ENCODE assay signal across 8 cellular contexts in genomic region chr2:153478289-153479261, GRCh38. TPM values are rescaled to one million over a fixed set of nuclear protein-coding genes. Genes with fewer than 3 reads are reported as not detected.
DNase-seq lines count a peak whose midpoint lies in the region; ATAC-seq, FAIRE-seq and TF ChIP-seq lines count a peak whose summit lies in the region.

Gene RPRM, minus strand, starts transcription at chr2:153478762. Its CDS starts 197 bp downstream, at chr2:153478565.

- H3K27me3 ChIP-seq in A673 (replicated peaks; ENCODE audit: insufficient read depth, low read depth, low read length, poor library complexity) (peaks cover 82% of the 10 kb centered on the region), H1 (replicated peaks in 1 of 4; ENCODE audit: control insufficient read depth in 3 of 4, extremely low read depth in 1 of 4, insufficient read depth in 3 of 4, low read length in 3 of 4) (peaks cover 0 to 10% (median 6%) of the 10 kb centered on the region in 4 experiments; a peak in 4 of 7 replicates)

- H2BK12ac ChIP-seq in H1 (ENCODE audit: low read depth, low read length): peak within 1 kb of the TSS; percentile 95

- H3K4me1 ChIP-seq in A673 (ENCODE audit: insufficient read depth, low read length, poor library complexity, severe bottlenecking) (peaks cover 18% of the 10 kb centered on the region), H1 (replicated peaks in 1 of 4; ENCODE audit: control insufficient read depth in 3 of 4, insufficient read depth in 4 of 4, low read length in 3 of 4) (peaks cover 7 to 13% (median 11%) of the 10 kb centered on the region in 4 experiments)

- H3K56ac ChIP-seq in H1 (replicated peaks; ENCODE audit: insufficient read length, low read depth, low read length): peak within 1 kb of the TSS; percentile 27

- 4% methylated on average over 58 of the region's 93 CpGs; no CpG with 5 or more reads in 1 of the 2 experiments for whole genome bisulfite sequencing in H1 (ENCODE audit: extremely low coverage in 1 of 2, insufficient coverage in 1 of 2, insufficient read length in 1 of 2, insufficient replicate concordance in 2 of 2, low coverage in 1 of 2, low lambda C conversion rate in 2 of 2, missing lambda C conversion rate in 1 of 2), 2 experiments

- 0 out of 2 replicates have a peak within 1 kb of the TSS, but pooled peaks have one; percentile 1 for H2AK5ac ChIP-seq in H1 (ENCODE audit: low read depth, low read length)

- H3K4me3 ChIP-seq in A673 (ENCODE audit: low read depth, low read length, poor library complexity, severe bottlenecking): peak within 1 kb of the TSS; percentile 39
- peak within 1 kb of the TSS; percentile 68 to 72 (median 70) for H3K4me3 ChIP-seq in H1 (ENCODE audit: extremely low read depth in 1 of 4, insufficient read depth in 2 of 4, low read depth in 3 of 4, low read length in 4 of 4)

- peak; percentile 87 to 92 for TF ChIP-seq RAD21 in H1 (IDR thresholded peaks at IDR 0.05 in 1 of 2, conservative IDR thresholded peaks at IDR 0.05 in 1 of 2; ENCODE audit: low read depth in 2 of 2, low read length in 2 of 2)

- POLR2A ChIA-PET in A673 (lab: Charles Lee; ENCODE audit: low non-redundant PET) (no interaction called here), H1 (lab: Charles Lee; ENCODE audit: partially characterized antibody) (interaction anchor here (1.6 to 2.0 kb wide), 2 partner anchors 9 to 17 kb away, joined by 4 to 6 read pairs; no protein-coding TSS in a partner anchor)
- POLR2A ChIA-PET in activated CD4-positive, alpha-beta memory T cell treated with anti-CD3 and anti-CD28 coated beads, Interleukin-2, amount 10 ng/mL, durations not matched to agents 7 days and 5 days (lab: Charles Lee): no interaction called here

- H3K4me2 ChIP-seq in H1 (ENCODE audit: insufficient read depth in 1 of 2, low read depth in 2 of 2, low read length in 2 of 2): peak within 1 kb of the TSS; percentile 93 to 100

- BruUV-seq in A673 (replicated peaks; lab: Mats Ljungman, UMichigan): no TSS peak

- H2BK15ac ChIP-seq in H1 (ENCODE audit: low read length): peak within 1 kb of the TSS; percentile 34

- peak within 1 kb of the TSS; percentile 72 for H2BK20ac ChIP-seq in H1 (ENCODE audit: low read length)

- peaks cover 18% of the 10 kb centered on the region for H3K4me1 Mint-ChIP-seq in activated CD4-positive, alpha-beta memory T cell treated with anti-CD3 and anti-CD28 coated beads, Interleukin-2, amount 10 ng/mL, durations not matched to agents 7 days and 5 days

- no peaks in the 10 kb centered on the region; a peak in 1 of 4 replicates for H3K79me2 ChIP-seq in H1 (ENCODE audit: control insufficient read depth in 1 of 2, insufficient read depth in 2 of 2, low read length in 2 of 2)

- peak within 1 kb of the TSS; percentile 86 for H2AFZ ChIP-seq in H1 (ENCODE audit: low read length)

- peaks cover 57% of the 10 kb centered on the region for H3K27me3 Mint-ChIP-seq in activated CD4-positive, alpha-beta memory T cell treated with anti-CD3 and anti-CD28 coated beads, Interleukin-2, amount 10 ng/mL, durations not matched to agents 7 days and 5 days

- TF ChIP-seq CTCF in A673 (conservative IDR thresholded peaks at IDR 0.05; ENCODE audit: low read depth, low read length) (peak; percentile 75), H1 (IDR thresholded peaks at IDR 0.05; ENCODE audit: control extremely low read depth in 1 of 3, insufficient read depth in 1 of 3, low read depth in 1 of 3, low read length in 3 of 3) (peak; percentile 90 to 91 (median 91))

- H4K8ac ChIP-seq in H1 (ENCODE audit: extremely low read depth, insufficient read depth, low read length): peak within 1 kb of the TSS; percentile 89

- H3K9me3 Mint-ChIP-seq in activated CD4-positive, alpha-beta memory T cell treated with anti-CD3 and anti-CD28 coated beads, Interleukin-2, amount 10 ng/mL, durations not matched to agents 7 days and 5 days: no peaks in the 10 kb centered on the region

- no peaks in the 10 kb centered on the region for H3K9me3 ChIP-seq in A673 (ENCODE audit: low read depth, low read length, poor library complexity, severe bottlenecking)
- no peaks in the 10 kb centered on the region for H3K9me3 ChIP-seq in H1 (ENCODE audit: insufficient read depth in 2 of 2, low read depth in 1 of 2, low read length in 1 of 2)

- H3K36me3 Mint-ChIP-seq in activated CD4-positive, alpha-beta memory T cell treated with anti-CD3 and anti-CD28 coated beads, Interleukin-2, amount 10 ng/mL, durations not matched to agents 7 days and 5 days (ENCODE audit: low read depth): no peaks in the 10 kb centered on the region

- H3K18ac ChIP-seq in H1 (ENCODE audit: extremely low read depth, low read length): peak within 1 kb of the TSS; percentile 94

- peaks cover 0 to 2% of the 10 kb centered on the region in 2 experiments for H4K20me1 ChIP-seq in H1 (replicated peaks in 1 of 2; ENCODE audit: control insufficient read depth in 1 of 2, insufficient read depth in 2 of 2, low read length in 2 of 2)

- H2BK5ac ChIP-seq in H1 (ENCODE audit: low read depth, low read length): peak within 1 kb of the TSS; percentile 86

- peak; percentile 71 for DNase-seq in A673 (ENCODE audit: low spot score)
- peak; percentile 49 for DNase-seq in NCI-H2196 treated with DMSO at 0.1 percent for 48 hours (lab: John Stamatoyannopoulos, UW; ENCODE audit: unreplicated experiment)
- peak; percentile 63 for DNase-seq in activated CD4-positive, alpha-beta memory T cell treated with anti-CD3 and anti-CD28 coated beads, Interleukin-2, amount 10 ng/mL, durations not matched to agents 7 days and 5 days
- DNase-seq in H1 (ENCODE audit: low read depth in 1 of 2, low spot score in 2 of 2): peak; percentile 68 to 92
- peak; percentile 92 for DNase-seq in mesenteric fat pad (ENCODE audit: low spot score)
- peak; percentile 13 for DNase-seq in stimulated activated CD8-positive, alpha-beta memory T cell treated with anti-CD3 and anti-CD28 coated beads, Interleukin-12 subunit alpha, Interleukin-12 subunit beta, amount 100 ng/mL, for 4 hours (ENCODE audit: low read depth)

- H4K5ac ChIP-seq in H1 (ENCODE audit: insufficient read length, low read depth, low read length): peak within 1 kb of the TSS; percentile 83

- peak within 1 kb of the TSS; percentile 20 to 60 (median 56) for H3K9ac ChIP-seq in H1 (replicated peaks in 1 of 4; ENCODE audit: extremely low read depth in 1 of 4, low read depth in 3 of 4, low read length in 3 of 4)

- intact Hi-C loops in A673 (cut with micrococcal nuclease; ENCODE audit: unreplicated experiment): loop anchor here (5.0 kb wide), 4 partner anchors 316 to 736 kb away; no protein-coding TSS in a partner anchor

- H3K14ac ChIP-seq in H1 (ENCODE audit: insufficient read length): no peak within 1 kb of the TSS

- TF ChIP-seq EP300 in H1 (IDR thresholded peaks at IDR 0.05; ENCODE audit: borderline replicate concordance in 1 of 2, low read depth in 2 of 2, low read length in 2 of 2): peak in 1 of 2 experiments; percentile 62; a peak in 1 of 3 replicates

- no peak for TF ChIP-seq POLR2A in H1 (IDR thresholded peaks at IDR 0.05; ENCODE audit: control extremely low read depth in 1 of 2, low read depth in 2 of 2, low read length in 2 of 2)

- no peak within 1 kb of the TSS for H2BK120ac ChIP-seq in H1 (replicated peaks; ENCODE audit: low read depth, low read length)

- H3K27ac ChIP-seq in A673 (ENCODE audit: low read depth, low read length, poor library complexity, severe bottlenecking) (no peak within 1 kb of the TSS), H1 (ENCODE audit: low read depth, low read length) (no peak within 1 kb of the TSS)

- H3K4me3 Mint-ChIP-seq in activated CD4-positive, alpha-beta memory T cell treated with anti-CD3 and anti-CD28 coated beads, Interleukin-2, amount 10 ng/mL, durations not matched to agents 7 days and 5 days: peak within 1 kb of the TSS; percentile 48

- CTCF ChIA-PET in A673 (lab: Charles Lee) (no interaction called here), H1 (lab: Charles Lee; ENCODE audit: partially characterized antibody) (interaction anchor here (0.6 to 5.9 kb wide), 42 partner anchors 9 to 693 kb away, joined by 3 to 66 read pairs (median 4); no protein-coding TSS in a partner anchor)
- CTCF ChIA-PET in activated CD4-positive, alpha-beta memory T cell treated with anti-CD3 and anti-CD28 coated beads, Interleukin-2, amount 10 ng/mL, durations not matched to agents 7 days and 5 days (lab: Charles Lee): interaction anchor here (0.9 to 1.6 kb wide), 4 partner anchors 8 to 22 kb away, joined by 3 to 6 read pairs (median 4); no protein-coding TSS in a partner anchor

- no peak within 1 kb of the TSS for H3K4ac ChIP-seq in H1 (replicated peaks; ENCODE audit: insufficient read length, low read depth, low read length)

- peak; percentile 75 for ATAC-seq in GM18517 (IDR thresholded peaks at IDR 0.05; ENCODE audit: unreplicated experiment)
- peak; percentile 92 for ATAC-seq in HG03045 (IDR thresholded peaks at IDR 0.05; ENCODE audit: unreplicated experiment)

- H3K36me3 ChIP-seq in A673 (ENCODE audit: insufficient read depth, low read length, poor library complexity, severe bottlenecking) (no peaks in the 10 kb centered on the region), H1 (ENCODE audit: control insufficient read depth in 2 of 4, insufficient read depth in 4 of 4, low read length in 3 of 4) (no peaks in the 10 kb centered on the region)

- H3K23ac ChIP-seq in H1 (ENCODE audit: insufficient read length): no peak within 1 kb of the TSS

- no peaks in the 10 kb centered on the region for H3K79me1 ChIP-seq in H1 (ENCODE audit: low read depth, low read length)

- peak within 1 kb of the TSS; percentile 90 for H4K91ac ChIP-seq in H1 (replicated peaks; ENCODE audit: insufficient read length, low read length)

- no peak within 1 kb of the TSS for H3K27ac Mint-ChIP-seq in activated CD4-positive, alpha-beta memory T cell treated with anti-CD3 and anti-CD28 coated beads, Interleukin-2, amount 10 ng/mL, durations not matched to agents 7 days and 5 days

- no peak for FAIRE-seq in H1 (lab: Jason Lieb, UNC)

- peaks cover 22% of the 10 kb centered on the region for H3K23me2 ChIP-seq in H1 (ENCODE audit: low read depth, low read length)

TF ChIP-seq in H1, 55 proteins besides CTCF, POLR2A, EP300 and RAD21 (continues in another document):
- 0 out of 2 replicates have a peak, but pooled peaks have one; percentile 32 for TF ChIP-seq SP4 (IDR thresholded peaks at IDR 0.05; ENCODE audit: low read length)

RNA-seq across cellular contexts. Expression of gene RPRM, which starts in this region (rescaled TPM):
- total RNA-seq in A673 (2021) (not detected in 2 replicates), mesenteric fat pad (0.22 TPM)
- total RNA-seq in activated CD4-positive, alpha-beta memory T cell treated with anti-CD3 and anti-CD28 coated beads, Interleukin-2, amount 10 ng/mL, durations not matched to agents 7 days and 5 days: not detected
- 16.2 and 16.3 TPM in 2 replicates for total RNA-seq in H1 (2021; fragmentation: NEBNext Ultra II Directional; extraction: Animal tissue kit (Norgen Biotek cat#: 25700))
- polyA plus RNA-seq in H1 (2011; rRNA removed): 11.0 and 14.8 TPM in 2 replicates
- polyA plus RNA-seq in H1 (2011; cell fraction: cytosol; rRNA removed): 12.8 TPM
- 8.6 TPM for polyA plus RNA-seq in H1 (2011; cell fraction: nucleus; rRNA removed)
- polyA plus RNA-seq in H1 (2012, experiment 1 of 2): 14.1 to 19.4 TPM (median 16.1 TPM) in 4 replicates
- polyA plus RNA-seq in H1 (2012, experiment 2 of 2): 20.7 TPM
- polyA plus RNA-seq in H1 (2013, experiment 1 of 2): 13.2 TPM
- 14.2 TPM for polyA plus RNA-seq in H1 (2013, experiment 2 of 2)
- 2.3 and 3.0 TPM in 2 replicates for polyA minus RNA-seq in H1 (2011; rRNA and poly(A)+ RNA removed)
- polyA minus RNA-seq in H1 (2011; cell fraction: cytosol; rRNA and poly(A)+ RNA removed): 4.8 TPM
- 4.1 TPM for polyA minus RNA-seq in H1 (2011; cell fraction: nucleus; rRNA and poly(A)+ RNA removed)

Comparison
In these comparisons a context has a peak if more than half of its experiments do, and no peak if none do; other contexts are left out.
1. RNA of gene RPRM (total RNA-seq): 16.2 to 16.3 TPM in H1; 0.22 TPM in mesenteric fat pad (single experiment), not detected in A673 and not detected in activated CD4-positive, alpha-beta memory T cell treated with anti-CD3 and anti-CD28 coated beads, Interleukin-2, amount 10 ng/mL, durations not matched to agents 7 days and 5 days; every median in the first group is over 10 times any median in the second.
2. Peak in DNase-seq and H3K4me3 ChIP-seq in A673; RNA of the gene not detected or under 1 TPM.
3. Peak in DNase-seq in activated CD4-positive, alpha-beta memory T cell treated with anti-CD3 and anti-CD28 coated beads, Interleukin-2, amount 10 ng/mL, durations not matched to agents 7 days and 5 days; RNA of the gene not detected or under 1 TPM.
4. Peak in DNase-seq in mesenteric fat pad; RNA of the gene not detected or under 1 TPM.
5. DNase-seq: peak in every context shown above with its lines; median percentile 92 in mesenteric fat pad; 80 in H1; 71 in A673; 63 in activated CD4-positive, alpha-beta memory T cell treated with anti-CD3 and anti-CD28 coated beads, Interleukin-2, amount 10 ng/mL, durations not matched to agents 7 days and 5 days; 49 in NCI-H2196 treated with DMSO at 0.1 percent for 48 hours; 13 in stimulated activated CD8-positive, alpha-beta memory T cell treated with anti-CD3 and anti-CD28 coated beads, Interleukin-12 subunit alpha, Interleukin-12 subunit beta, amount 100 ng/mL, for 4 hours.